8 cellular contexts compared by ENCODE assay signal in genomic region chr13:114131581-114132418, GRCh38. TPM values are rescaled to one million over a fixed set of nuclear protein-coding genes. Genes with fewer than 3 reads are reported as not detected.
DNase-seq lines count a peak whose midpoint lies in the region; ATAC-seq and TF ChIP-seq lines count a peak whose summit lies in the region.

No MANE protein-coding gene starts in this region.

- H3K9me3 ChIP-seq in AG04450 (ENCODE audit: control insufficient read depth, insufficient read depth, low read length) (no peaks in the 10 kb centered on the region), osteoblast (ENCODE audit: low read depth, low read length) (no peaks in the 10 kb centered on the region)

- H4K20me1 ChIP-seq in osteoblast (ENCODE audit: insufficient read depth, low read length), result peaks cover 13% of the 10 kb centered on the region

- POLR2A ChIA-PET in AG04450 (lab: Yijun Ruan, JAX), result interaction anchor here (0.8 to 2.7 kb wide), 4 partner anchors 13 to 354 kb away, joined by 3 to 13 read pairs (median 7); no protein-coding TSS in a partner anchor

- ATAC-seq in GM19043 (IDR thresholded peaks at IDR 0.05; ENCODE audit: low read depth, unreplicated experiment) (peak; percentile 5), HG03571 (IDR thresholded peaks at IDR 0.05; ENCODE audit: unreplicated experiment) (peak; percentile 7), HG03175 (IDR thresholded peaks at IDR 0.05; ENCODE audit: unreplicated experiment) (no peak)
- ATAC-seq in activated CD8-positive, alpha-beta memory T cell treated with anti-CD3 and anti-CD28 coated beads, Interleukin-2, amount 10 ng/mL, durations not matched to agents 7 days and 5 days, result peak; percentile 3

- H3K27ac ChIP-seq in AG04450 (ENCODE audit: low read depth, low read length) (peak overlapping the region; percentile 96), osteoblast (ENCODE audit: low read depth, low read length) (peak overlapping the region; percentile 98)

- peaks cover 54% of the 10 kb centered on the region for H3K79me2 ChIP-seq in osteoblast (ENCODE audit: insufficient read depth, low read length)

- H3K4me1 ChIP-seq in osteoblast (ENCODE audit: insufficient read depth, low read length), result peaks cover 38% of the 10 kb centered on the region

- H2AFZ ChIP-seq in osteoblast (ENCODE audit: low read length), result peak overlapping the region; percentile 29

- H3K27me3 ChIP-seq in AG04450 (ENCODE audit: control insufficient read depth, insufficient read depth, low read length) (no peaks in the 10 kb centered on the region), osteoblast (ENCODE audit: insufficient read depth, low read length) (no peaks in the 10 kb centered on the region)

- TF ChIP-seq CTCF in AG04450 (IDR thresholded peaks at IDR 0.05; ENCODE audit: low read depth, low read length) (no peak), fibroblast of villous mesenchyme (IDR thresholded peaks at IDR 0.05; ENCODE audit: insufficient read depth, low read depth, low read length) (no peak), osteoblast (IDR thresholded peaks at IDR 0.05; ENCODE audit: extremely low read depth, low read depth, low read length) (no peak)

- H3K9me3 Mint-ChIP-seq in activated CD8-positive, alpha-beta memory T cell treated with anti-CD3 and anti-CD28 coated beads, Interleukin-2, amount 10 ng/mL, durations not matched to agents 7 days and 5 days (ENCODE audit: low read depth), result no peaks in the 10 kb centered on the region

- DNase-seq in AG04450 (ENCODE audit: low read depth, low spot score) (no peak), fibroblast of villous mesenchyme (ENCODE audit: low read depth) (no peak), osteoblast (ENCODE audit: insufficient read length, low spot score, missing footprints) (peak; percentile 95), DMS153 (lab: John Stamatoyannopoulos, UW) (no peak)
- DNase-seq in activated CD8-positive, alpha-beta memory T cell treated with anti-CD3 and anti-CD28 coated beads, Interleukin-2, amount 10 ng/mL, durations not matched to agents 7 days and 5 days, result no peak

- peaks cover 58% of the 10 kb centered on the region for H3K4me1 Mint-ChIP-seq in activated CD8-positive, alpha-beta memory T cell treated with anti-CD3 and anti-CD28 coated beads, Interleukin-2, amount 10 ng/mL, durations not matched to agents 7 days and 5 days

- CTCF ChIA-PET in AG04450 (lab: Charles Lee), result no interaction called here
- CTCF ChIA-PET in activated CD8-positive, alpha-beta memory T cell treated with anti-CD3 and anti-CD28 coated beads, Interleukin-2, amount 10 ng/mL, durations not matched to agents 7 days and 5 days (lab: Charles Lee), result interaction anchor here (1.0 to 3.0 kb wide), 7 partner anchors 9 to 95 kb away, joined by 3 to 10 read pairs (median 9); no protein-coding TSS in a partner anchor

- peak overlapping the region; percentile 93 for H3K4me3 ChIP-seq in AG04450 (ENCODE audit: low read depth, low read length)
- H3K4me3 ChIP-seq in fibroblast of villous mesenchyme (ENCODE audit: low read depth, low read length), result peak overlapping the region; percentile 82
- H3K4me3 ChIP-seq in osteoblast (ENCODE audit: insufficient read depth, low read length), result peak overlapping the region; percentile 98

- peaks cover 5% of the 10 kb centered on the region for H3K36me3 ChIP-seq in osteoblast (ENCODE audit: insufficient read depth, low read length)

- H3K27me3 Mint-ChIP-seq in activated CD8-positive, alpha-beta memory T cell treated with anti-CD3 and anti-CD28 coated beads, Interleukin-2, amount 10 ng/mL, durations not matched to agents 7 days and 5 days, result peaks cover 22% of the 10 kb centered on the region

- peak overlapping the region; percentile 90 for H3K4me3 Mint-ChIP-seq in activated CD8-positive, alpha-beta memory T cell treated with anti-CD3 and anti-CD28 coated beads, Interleukin-2, amount 10 ng/mL, durations not matched to agents 7 days and 5 days

- peak overlapping the region; percentile 85 for H3K4me2 ChIP-seq in osteoblast (ENCODE audit: insufficient read depth, low read length)

- H3K36me3 Mint-ChIP-seq in activated CD8-positive, alpha-beta memory T cell treated with anti-CD3 and anti-CD28 coated beads, Interleukin-2, amount 10 ng/mL, durations not matched to agents 7 days and 5 days, result peaks cover 11% of the 10 kb centered on the region

- H3K27ac Mint-ChIP-seq in activated CD8-positive, alpha-beta memory T cell treated with anti-CD3 and anti-CD28 coated beads, Interleukin-2, amount 10 ng/mL, durations not matched to agents 7 days and 5 days, result peak overlapping the region; percentile 84

RNA-seq across cellular contexts. Expression of gene RASA3, which starts 0.6 kb away (rescaled TPM):
- polyA plus RNA-seq in AG04450 (2011; rRNA removed), result 25.2 and 26.8 TPM in 2 replicates
- polyA minus RNA-seq in AG04450 (2011; rRNA and poly(A)+ RNA removed), result 32.8 and 38.1 TPM in 2 replicates
- 10 to 100 TPM; 16.3 to 49.2 TPM for total RNA-seq in activated CD8-positive, alpha-beta memory T cell treated with anti-CD3 and anti-CD28 coated beads, Interleukin-2, amount 10 ng/mL, durations not matched to agents 7 days and 5 days
- total RNA-seq in fibroblast of villous mesenchyme (34.1 and 41.6 TPM in 2 replicates), osteoblast (40.7 and 41.3 TPM in 2 replicates)

RNA-seq across cellular contexts. Expression of gene CFAP97D2, which starts 47.3 kb away (rescaled TPM):
- polyA plus RNA-seq in AG04450 (2011; rRNA removed), result not detected in 2 replicates
- not detected in 2 replicates for polyA minus RNA-seq in AG04450 (2011; rRNA and poly(A)+ RNA removed)
- not detected for total RNA-seq in activated CD8-positive, alpha-beta memory T cell treated with anti-CD3 and anti-CD28 coated beads, Interleukin-2, amount 10 ng/mL, durations not matched to agents 7 days and 5 days
- total RNA-seq in fibroblast of villous mesenchyme (not detected in 2 replicates), osteoblast (not detected in 2 replicates)
